Comparison of ENCODE assay signal across 24 cellular contexts in the genomic region with DNA sequence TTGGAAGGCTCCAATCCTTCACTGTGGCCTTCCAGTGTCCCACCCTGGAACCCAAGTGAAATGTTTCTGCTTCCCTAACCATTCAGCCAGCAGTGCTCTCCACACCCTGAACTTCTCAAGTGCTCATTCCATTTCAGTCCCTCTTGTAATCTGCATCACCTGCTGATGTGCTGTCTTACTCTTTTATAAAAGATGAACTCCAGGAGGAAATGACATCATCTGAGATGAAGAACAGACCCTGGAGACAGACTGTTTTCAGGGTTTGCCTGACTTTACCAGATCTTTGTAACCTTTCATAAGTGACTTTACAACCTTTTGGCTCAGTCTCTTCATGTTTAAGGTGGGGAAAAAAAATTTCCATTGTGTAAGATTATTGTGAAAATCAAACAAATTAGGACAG.
A peak's percentile ranks its signal among the peaks of the same experiment; 100 is the strongest.
DNase-seq lines count a peak whose midpoint lies in the region; ATAC-seq and TF ChIP-seq lines count a peak whose summit lies in the region.
"Had no signal": no experiment of that assay in that cellular context is flagged by ENCODE, and none has a peak within 500 bp of the region (broad histone marks: within the 10 kb centered on the region; RNA-seq: fewer than 3 reads in every experiment).

No MANE protein-coding gene starts in this region.

- no peaks in the 10 kb centered on the region for H3F3A ChIP-seq in SK-N-SH (replicated peaks; ENCODE audit: insufficient read depth)

- POLR2A ChIA-PET in SK-N-SH (lab: Yijun Ruan, JAX), result no interaction called here

- CTCF ChIA-PET in SK-N-SH (lab: Yijun Ruan, JAX), result interaction anchor here (1.2 to 1.5 kb wide), 2 partner anchors 11 to 14 kb away, joined by 3 to 4 read pairs; no protein-coding TSS in a partner anchor

- TF ChIP-seq CTCF in SK-N-SH (IDR thresholded peaks at IDR 0.05) (no peak), natural killer cell (IDR thresholded peaks at IDR 0.05) (no peak)

- H4K20me1 ChIP-seq in SK-N-SH (ENCODE audit: insufficient read depth), result no peaks in the 10 kb centered on the region
- H4K20me1 ChIP-seq: BLaER1 had no signal

- no peak overlapping the region for H3K4me3 ChIP-seq in SK-N-SH (ENCODE audit: low read depth in 2 of 2, low read length in 1 of 2)
- H3K4me3 ChIP-seq: BLaER1, GM12878 had no signal

- H3K27me3 ChIP-seq in SK-N-SH (ENCODE audit: insufficient read depth), result no peaks in the 10 kb centered on the region
- H3K27me3 ChIP-seq: BE2C, BLaER1 had no signal

- DNase-seq in SK-N-SH (no peak), SK-N-DZ (ENCODE audit: low spot score) (peak; percentile 68), natural killer cell (no peak)
- DNase-seq in NK-92 treated with Interleukin-12 subunit alpha and Interleukin-12 subunit beta, amount 100 ng/mL, for 24 hours (lab: John Stamatoyannopoulos, UW), result no peak
- DNase-seq: 8988T; ACHN; BE2C; C1 segment of cervical spinal cord; CD4-positive, alpha-beta memory T cell; CD4-positive, CD25-positive, alpha-beta regulatory T cell; CD8-positive, alpha-beta memory T cell; COR-L47; DMS 273 treated with DMSO at 0.1 percent for 48 hours; DMS153; DMS53; DMS79; DND-41; EL; GDM1 had no signal

- H3K4me1 ChIP-seq in SK-N-SH (ENCODE audit: control insufficient read depth in 1 of 2, insufficient read depth in 2 of 2, low read depth in 1 of 2, low read length in 1 of 2), result no peaks in the 10 kb centered on the region; a peak in 1 of 4 replicates
- H3K4me1 ChIP-seq: BLaER1 had no signal

- peaks cover 11 to 13% of the 10 kb centered on the region in 2 donors for H3K9me3 Mint-ChIP-seq in natural killer cell

- TF ChIP-seq RAD21 in SK-N-SH (IDR thresholded peaks at IDR 0.05; ENCODE audit: low read length), result no peak

- no peaks in the 10 kb centered on the region for H3K79me2 ChIP-seq in SK-N-SH (ENCODE audit: insufficient read depth)

- no peaks in the 10 kb centered on the region for H3K36me3 Mint-ChIP-seq in natural killer cell
- H3K36me3 Mint-ChIP-seq: CD14-positive monocyte; CD4-positive, alpha-beta memory T cell; CD4-positive, CD25-positive, alpha-beta regulatory T cell; CD8-positive, alpha-beta memory T cell had no signal

- TF ChIP-seq EP300 in SK-N-SH (IDR thresholded peaks at IDR 0.05; ENCODE audit: borderline replicate concordance in 1 of 2, low read depth in 1 of 2, low read length in 1 of 2), result no peak

- H3K27ac ChIP-seq in SK-N-SH (ENCODE audit: low read depth in 2 of 2, low read length in 1 of 2) (no peak overlapping the region), cingulate gyrus (ENCODE audit: low read depth, low read length) (peak overlapping the region; percentile 15)
- H3K27ac ChIP-seq: BLaER1 had no signal

- no peaks in the 10 kb centered on the region for H3K36me3 ChIP-seq in SK-N-SH (replicated peaks in 1 of 2; ENCODE audit: control insufficient read depth in 1 of 2, insufficient read depth in 2 of 2, low read length in 1 of 2)
- H3K36me3 ChIP-seq: BE2C, BLaER1 had no signal

- no peak overlapping the region for H3K4me2 ChIP-seq in SK-N-SH
- H3K4me2 ChIP-seq: BLaER1 had no signal

- no peaks in the 10 kb centered on the region for H3K9me2 ChIP-seq in SK-N-SH

- H3K4me3 Mint-ChIP-seq in natural killer cell, result no peak overlapping the region
- H3K4me3 Mint-ChIP-seq: CD14-positive monocyte; CD4-positive, CD25-positive, alpha-beta regulatory T cell; CD8-positive, alpha-beta memory T cell had no signal

- no peaks in the 10 kb centered on the region for H3K27me3 Mint-ChIP-seq in natural killer cell (ENCODE audit: low read depth in 2 of 2)
- H3K27me3 Mint-ChIP-seq: CD4-positive, alpha-beta memory T cell; CD4-positive, CD25-positive, alpha-beta regulatory T cell; CD8-positive, alpha-beta memory T cell had no signal

- intact Hi-C loops in natural killer cell (cut with micrococcal nuclease), result no loop called here

- no peak overlapping the region for H3K27ac Mint-ChIP-seq in natural killer cell
- H3K27ac Mint-ChIP-seq: CD14-positive monocyte; CD4-positive, alpha-beta memory T cell; CD4-positive, CD25-positive, alpha-beta regulatory T cell; CD8-positive, alpha-beta memory T cell had no signal

- ATAC-seq in SK-N-SH treated with all-trans-retinoic acid at 6 μM for 48 hours (no peak), natural killer cell (no peak)
- ATAC-seq: GM12878 had no signal

- no peak overlapping the region for H2AFZ ChIP-seq in SK-N-SH (ENCODE audit: low read depth)

- no peaks in the 10 kb centered on the region for H3K4me1 Mint-ChIP-seq in natural killer cell
- H3K4me1 Mint-ChIP-seq: CD14-positive monocyte; CD4-positive, alpha-beta memory T cell; CD4-positive, CD25-positive, alpha-beta regulatory T cell; CD8-positive, alpha-beta memory T cell had no signal

- no peak overlapping the region for H3K9ac ChIP-seq in SK-N-SH
- H3K9ac ChIP-seq: BLaER1 had no signal

- H3K9me3 ChIP-seq in SK-N-SH, result no peaks in the 10 kb centered on the region
- H3K9me3 ChIP-seq: BE2C had no signal

TF ChIP-seq in SK-N-SH treated with all-trans-retinoic acid at 6 μM for 48 hours, 23 proteins besides CTCF, POLR2A, EP300 and RAD21:
- peak; percentile 34; the same call in 1 of the 2 replicates for TF ChIP-seq ISL1 (CRISPR knock-in tag; IDR thresholded peaks at IDR 0.05)
- TF ChIP-seq ARNTL (CRISPR knock-in tag; IDR thresholded peaks at IDR 0.05; ENCODE audit: borderline replicate concordance, low read depth), result no peak
TF ChIP-seq in SK-N-SH treated with all-trans-retinoic acid at 6 μM for 48 hours: peak in this region for 1.

TF ChIP-seq in SK-N-SH, 30 proteins besides CTCF, POLR2A, EP300 and RAD21:
- TF ChIP-seq GATA2 (CRISPR knock-in tag; IDR thresholded peaks at IDR 0.05) (no peak), EZH2phosphoT487 (IDR thresholded peaks at IDR 0.05; ENCODE audit: borderline replicate concordance, low read depth) (no peak), FOXM1 (IDR thresholded peaks at IDR 0.05; ENCODE audit: low read depth) (no peak), MXI1 (IDR thresholded peaks at IDR 0.05; ENCODE audit: low read depth, low read length) (no peak)
- TF ChIP-seq, protein P1, sequence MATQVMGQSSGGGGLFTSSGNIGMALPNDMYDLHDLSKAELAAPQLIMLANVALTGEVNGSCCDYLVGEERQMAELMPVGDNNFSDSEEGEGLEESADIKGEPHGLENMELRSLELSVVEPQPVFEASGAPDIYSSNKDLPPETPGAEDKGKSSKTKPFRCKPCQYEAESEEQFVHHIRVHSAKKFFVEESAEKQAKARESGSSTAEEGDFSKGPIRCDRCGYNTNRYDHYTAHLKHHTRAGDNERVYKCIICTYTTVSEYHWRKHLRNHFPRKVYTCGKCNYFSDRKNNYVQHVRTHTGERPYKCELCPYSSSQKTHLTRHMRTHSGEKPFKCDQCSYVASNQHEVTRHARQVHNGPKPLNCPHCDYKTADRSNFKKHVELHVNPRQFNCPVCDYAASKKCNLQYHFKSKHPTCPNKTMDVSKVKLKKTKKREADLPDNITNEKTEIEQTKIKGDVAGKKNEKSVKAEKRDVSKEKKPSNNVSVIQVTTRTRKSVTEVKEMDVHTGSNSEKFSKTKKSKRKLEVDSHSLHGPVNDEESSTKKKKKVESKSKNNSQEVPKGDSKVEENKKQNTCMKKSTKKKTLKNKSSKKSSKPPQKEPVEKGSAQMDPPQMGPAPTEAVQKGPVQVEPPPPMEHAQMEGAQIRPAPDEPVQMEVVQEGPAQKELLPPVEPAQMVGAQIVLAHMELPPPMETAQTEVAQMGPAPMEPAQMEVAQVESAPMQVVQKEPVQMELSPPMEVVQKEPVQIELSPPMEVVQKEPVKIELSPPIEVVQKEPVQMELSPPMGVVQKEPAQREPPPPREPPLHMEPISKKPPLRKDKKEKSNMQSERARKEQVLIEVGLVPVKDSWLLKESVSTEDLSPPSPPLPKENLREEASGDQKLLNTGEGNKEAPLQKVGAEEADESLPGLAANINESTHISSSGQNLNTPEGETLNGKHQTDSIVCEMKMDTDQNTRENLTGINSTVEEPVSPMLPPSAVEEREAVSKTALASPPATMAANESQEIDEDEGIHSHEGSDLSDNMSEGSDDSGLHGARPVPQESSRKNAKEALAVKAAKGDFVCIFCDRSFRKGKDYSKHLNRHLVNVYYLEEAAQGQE (IDR thresholded peaks at IDR 0.05; ENCODE audit: low read depth, low read length), result no peak
